Comparison of ENCODE assay signal across 19 cellular contexts in the genomic region with DNA sequence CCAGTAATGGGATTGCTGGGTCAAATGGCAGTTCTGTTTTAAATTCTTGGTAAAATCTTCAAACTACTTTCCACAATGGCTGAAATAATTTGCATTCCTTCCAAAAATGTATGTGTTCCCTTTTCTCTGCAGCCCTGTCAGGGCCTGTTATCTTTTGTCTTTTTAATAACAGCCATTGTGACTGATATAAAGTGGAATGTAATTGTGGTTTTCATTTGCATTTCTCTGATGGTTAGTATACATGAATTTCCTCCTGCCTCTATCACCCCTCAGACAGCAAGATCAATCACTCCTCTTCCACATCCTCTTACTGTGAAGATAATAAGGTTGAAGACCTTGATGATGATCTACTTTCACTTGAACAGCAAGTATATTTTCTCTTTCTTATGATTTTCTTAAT.
DNase-seq lines count a peak whose midpoint lies in the region; ATAC-seq and TF ChIP-seq lines count a peak whose summit lies in the region.
"Had no signal": no experiment of that assay in that cellular context is flagged by ENCODE, and none has a peak within 500 bp of the region (broad histone marks: within the 10 kb centered on the region; RNA-seq: fewer than 3 reads in every experiment).

No MANE protein-coding gene starts in this region.

- H3K9me3 ChIP-seq in iPS-18a (ENCODE audit: control insufficient read depth, low read depth, low read length), result no peaks in the 10 kb centered on the region
- no peaks in the 10 kb centered on the region for H3K9me3 ChIP-seq in upper lobe of left lung
- H3K9me3 ChIP-seq: esophagus muscularis mucosa had no signal

- peak overlapping the region; percentile 19 for H3K4me3 ChIP-seq in iPS-18a (ENCODE audit: low read length)
- no peak overlapping the region for H3K4me3 ChIP-seq in upper lobe of left lung
- H3K4me3 ChIP-seq: esophagus muscularis mucosa, SK-N-MC had no signal

- TF ChIP-seq POLR2A in upper lobe of left lung (IDR thresholded peaks at IDR 0.05), result no peak

- H3K4me1 ChIP-seq in iPS-18a (ENCODE audit: control insufficient read depth, low read depth, low read length) (peaks cover 12% of the 10 kb centered on the region), upper lobe of left lung (no peaks in the 10 kb centered on the region)
- H3K4me1 ChIP-seq: esophagus muscularis mucosa had no signal

- DNase-seq in EL (peak; percentile 50), M059J (ENCODE audit: low read depth) (peak; percentile 32), amniotic stem cell (lab: John Stamatoyannopoulos, UW) (peak; percentile 8), Right ventricle myocardium inferior (ENCODE audit: missing footprints) (no peak), upper lobe of left lung (no peak), AML-193 (lab: John Stamatoyannopoulos, UW) (no peak), NCI-H1092 treated with DMSO at 0.1 percent for 48 hours (lab: John Stamatoyannopoulos, UW) (no peak)
- DNase-seq: activated naive CD8-positive, alpha-beta T cell treated with anti-CD3 and anti-CD28 coated beads, Interleukin-2, amount 10 ng/mL, durations not matched to agents 7 days and 5 days; central memory CD4-positive, alpha-beta T cell; Karpas-422; NCI-H524 treated with DMSO at 0.1 percent for 48 hours; PC-3; retina; T1000 had no signal

- no peak overlapping the region for H3K27ac ChIP-seq in iPS-18a (ENCODE audit: low read length)
- H3K27ac ChIP-seq in upper lobe of left lung, result no peak overlapping the region
- H3K27ac ChIP-seq: esophagus muscularis mucosa, SK-N-MC had no signal

- TF ChIP-seq CTCF in upper lobe of left lung (IDR thresholded peaks at IDR 0.05), result no peak

- intact Hi-C loops in Right ventricle myocardium inferior (cut with DNase I), result no loop called here

- no peak for TF ChIP-seq EP300 in upper lobe of left lung (IDR thresholded peaks at IDR 0.05)

- H3K9ac ChIP-seq in iPS-18a (ENCODE audit: low read length), result no peak overlapping the region

- no peak for ATAC-seq in Right ventricle myocardium inferior
- no peak for ATAC-seq in upper lobe of left lung (ENCODE audit: low FRiP score in 2 of 2)
- ATAC-seq: activated T-helper 17 cell treated with anti-CD3 and anti-CD28 coated beads, Interleukin-2, amount 50 U/mL, for 72 hours; HCT116; PC-3 had no signal

- no peaks in the 10 kb centered on the region for H3K27me3 ChIP-seq in iPS-18a (ENCODE audit: control insufficient read depth, insufficient read depth, low read length)
- H3K27me3 ChIP-seq in upper lobe of left lung, result no peaks in the 10 kb centered on the region
- H3K27me3 ChIP-seq: esophagus muscularis mucosa had no signal

- H3K36me3 ChIP-seq in iPS-18a (ENCODE audit: control insufficient read depth, low read depth, low read length) (no peaks in the 10 kb centered on the region), upper lobe of left lung (no peaks in the 10 kb centered on the region)
- H3K36me3 ChIP-seq: esophagus muscularis mucosa had no signal

Comparison
In these comparisons a context has a peak if more than half of its experiments do, and no peak if none do; other contexts are left out.
1. DNase-seq: peak in EL (single experiment), M059J (single experiment) and amniotic stem cell (single experiment); none in Right ventricle myocardium inferior (single experiment), upper lobe of left lung (0 of 2), AML-193 (0 of 2) and NCI-H1092 treated with DMSO at 0.1 percent for 48 hours (single experiment).